ENCODE assay signal across 8 cellular contexts in genomic region chr1:2414297-2414958, GRCh38. TPM values are rescaled to one million over a fixed set of nuclear protein-coding genes. Genes with fewer than 3 reads are reported as not detected.
A peak's percentile ranks its signal among the peaks of the same experiment; 100 is the strongest.
DNase-seq lines count a peak whose midpoint lies in the region; ATAC-seq and TF ChIP-seq lines count a peak whose summit lies in the region.

No MANE protein-coding gene starts in this region.

- peaks cover 59% of the 10 kb centered on the region for H3K4me1 ChIP-seq in CD4-positive, alpha-beta memory T cell (ENCODE audit: insufficient read depth, low read length)
- peaks cover 34% of the 10 kb centered on the region for H3K4me1 ChIP-seq in OCI-LY3 (ENCODE audit: low read length)

- DNase-seq in CD4-positive, alpha-beta memory T cell: peak; percentile 75 to 82 (median 78)
- DNase-seq in HS-27A (ENCODE audit: low read depth): peak; percentile 29
- peak; percentile 72 for DNase-seq in activated T-cell treated with anti-CD3 and anti-CD28 coated beads for 24 hours (ENCODE audit: low read depth)
- DNase-seq in epithelial cell of proximal tubule (ENCODE audit: low read depth): no peak
- peak; percentile 57 for DNase-seq in myocyte (ENCODE audit: low read depth)
- peak; percentile 57 for DNase-seq in stimulated activated CD8-positive, alpha-beta memory T cell treated with anti-CD3 and anti-CD28 coated beads, Interleukin-7, amount 100 ng/mL, for 24 hours (ENCODE audit: low read depth)

- H3K27ac Mint-ChIP-seq in CD4-positive, alpha-beta memory T cell: peak overlapping the region; percentile 87 to 99 (median 95)

- H3K4me2 ChIP-seq in OCI-LY3 (ENCODE audit: low read length): peak overlapping the region; percentile 94

- peaks cover 22% of the 10 kb centered on the region for H3K79me2 ChIP-seq in OCI-LY3 (ENCODE audit: low read length)

- H3K36me3 Mint-ChIP-seq in CD4-positive, alpha-beta memory T cell: peaks cover 0 to 11% of the 10 kb centered on the region in 2 donors

- H3K4me3 ChIP-seq in CD4-positive, alpha-beta memory T cell (ENCODE audit: low read length in 2 of 2): peak overlapping the region in 1 of 2 donors; percentile 70
- H3K4me3 ChIP-seq in OCI-LY3 (ENCODE audit: low read length) (peak overlapping the region; percentile 80), epithelial cell of proximal tubule (ENCODE audit: low read depth, low read length) (peak overlapping the region; percentile 75)

- TF ChIP-seq CTCF in OCI-LY3 (IDR thresholded peaks at IDR 0.05; ENCODE audit: low read depth, low read length) (peak; percentile 87), epithelial cell of proximal tubule (conservative IDR thresholded peaks at IDR 0.05; ENCODE audit: low read depth, low read length) (peak; percentile 86)

- H3K9ac ChIP-seq in OCI-LY3 (ENCODE audit: low read length): peak overlapping the region; percentile 86

- H3K9me3 Mint-ChIP-seq in CD4-positive, alpha-beta memory T cell: no peaks in the 10 kb centered on the region

- POLR2A ChIA-PET in CD4-positive, alpha-beta memory T cell (lab: Charles Lee; ENCODE audit: partially characterized antibody): interaction anchor here (1.9 to 5.5 kb wide), 6 partner anchors 23 to 172 kb away, joined by 8 to 112 read pairs (median 34); partner anchors contain the start of genes MORN1, PANK4, PRXL2B and RER1

- H3K36me3 ChIP-seq in CD4-positive, alpha-beta memory T cell (ENCODE audit: insufficient read depth, low read length): no peaks in the 10 kb centered on the region
- no peaks in the 10 kb centered on the region for H3K36me3 ChIP-seq in OCI-LY3 (replicated peaks; ENCODE audit: low read depth, low read length)

- no peaks in the 10 kb centered on the region for H3K9me3 ChIP-seq in CD4-positive, alpha-beta memory T cell (ENCODE audit: control insufficient read depth in 1 of 2, low read length in 2 of 2)
- H3K9me3 ChIP-seq in OCI-LY3 (ENCODE audit: insufficient read depth, low read length): no peaks in the 10 kb centered on the region

- H3K4me3 Mint-ChIP-seq in CD4-positive, alpha-beta memory T cell: peak overlapping the region; percentile 78 to 93 (median 86)

- no peaks in the 10 kb centered on the region for H3K27me3 ChIP-seq in CD4-positive, alpha-beta memory T cell (ENCODE audit: insufficient read depth, low read length)
- H3K27me3 ChIP-seq in OCI-LY3 (ENCODE audit: low read depth, low read length): peaks cover 14% of the 10 kb centered on the region; the same call in 1 of the 2 replicates

- no peaks in the 10 kb centered on the region for H3K27me3 Mint-ChIP-seq in CD4-positive, alpha-beta memory T cell

- no peaks in the 10 kb centered on the region for H4K20me1 ChIP-seq in OCI-LY3 (ENCODE audit: insufficient read depth, low read length)

- no peak overlapping the region for H2AFZ ChIP-seq in OCI-LY3 (ENCODE audit: low read depth, low read length)

- peaks cover 17 to 62% (median 33%) of the 10 kb centered on the region in 4 donors for H3K4me1 Mint-ChIP-seq in CD4-positive, alpha-beta memory T cell

- no peak for ATAC-seq in HG02970 (IDR thresholded peaks at IDR 0.05; ENCODE audit: low FRiP score, unreplicated experiment)

- intact Hi-C loops in CD4-positive, alpha-beta memory T cell (cut with micrococcal nuclease): loop anchor here (1.0 to 5.0 kb wide), 4 partner anchors 134 to 1008 kb away; partner anchors contain the start of gene TTC34

- H3K27ac ChIP-seq in CD4-positive, alpha-beta memory T cell (ENCODE audit: low read depth, low read length): peak overlapping the region; percentile 84
- peak overlapping the region; percentile 61 for H3K27ac ChIP-seq in OCI-LY3 (ENCODE audit: low read length)

- CTCF ChIA-PET in CD4-positive, alpha-beta memory T cell (lab: Charles Lee; ENCODE audit: partially characterized antibody): interaction anchor here (1.6 to 4.2 kb wide), 6 partner anchors 110 to 373 kb away, joined by 4 to 85 read pairs (median 13); partner anchors contain the start of genes PANK4 and TNFRSF14

RNA-seq across cellular contexts. Expression of gene PEX10, which starts 2.1 kb away (rescaled TPM):
- total RNA-seq in CD4-positive, alpha-beta memory T cell: 10 to 100 TPM; 11.7 to 13.0 TPM
- polyA plus RNA-seq in CD4-positive, alpha-beta memory T cell: 1 to 10 TPM; 7.2 to 8.6 TPM
- 26.5 and 44.1 TPM in 2 replicates for total RNA-seq in epithelial cell of proximal tubule
- total RNA-seq in myocyte: 54.4 and 62.5 TPM in 2 replicates
- polyA plus RNA-seq in myocyte (2012): 42.7 TPM

RNA-seq across cellular contexts. Expression of gene RER1, which starts 22.8 kb away (rescaled TPM):
- total RNA-seq in CD4-positive, alpha-beta memory T cell: 100 to 1,000 TPM; 149 to 151 TPM
- polyA plus RNA-seq in CD4-positive, alpha-beta memory T cell: 100 to 1,000 TPM; 131 to 221 TPM
- total RNA-seq in epithelial cell of proximal tubule (114 and 185 TPM in 2 replicates), myocyte (58.1 and 64.6 TPM in 2 replicates)
- polyA plus RNA-seq in myocyte (2012): 161 TPM

RNA-seq across cellular contexts. Expression of gene MORN1, which starts 23.1 kb away (rescaled TPM):
- total RNA-seq in CD4-positive, alpha-beta memory T cell: 10 to 100 TPM; 12.5 to 15.3 TPM
- polyA plus RNA-seq in CD4-positive, alpha-beta memory T cell: 1 to 10 TPM; 1.9 to 2.2 TPM
- total RNA-seq in epithelial cell of proximal tubule: 3.2 and 8.1 TPM in 2 replicates
- 8.8 and 14.2 TPM in 2 replicates for total RNA-seq in myocyte
- 8.0 TPM for polyA plus RNA-seq in myocyte (2012)
